In genomic region chr6:126914172-126914571, GRCh38 we compare ENCODE assay signal across 24 cellular contexts.
"Had no signal": no experiment of that assay in that cellular context is flagged by ENCODE, and none has a peak within 500 bp of the region (broad histone marks: within the 10 kb centered on the region; RNA-seq: fewer than 3 reads in every experiment).

No MANE protein-coding gene starts in this region.

- H3K9me3 ChIP-seq: body of pancreas, Peyer's patch, SJSA1 had no signal

- H3K27ac Mint-ChIP-seq: activated CD8-positive, alpha-beta T cell treated with anti-CD3 and anti-CD28 coated beads, Interleukin-2, amount 10 ng/mL, durations not matched to agents 7 days and 5 days; activated naive CD8-positive, alpha-beta T cell treated with anti-CD3 and anti-CD28 coated beads, Interleukin-2, amount 10 ng/mL, durations not matched to agents 7 days and 5 days; IgD-negative memory B cell; T-helper 1 cell treated with Interleukin-12 subunit alpha and Interleukin-12 subunit beta and Interleukin-4 antibody, amounts not matched to agents 30 μg/mL and 1 μg/mL, for 36 hours; WTC11 had no signal

- H3K27me3 ChIP-seq: body of pancreas, Peyer's patch, SJSA1 had no signal

- H3K4me3 ChIP-seq: body of pancreas, Peyer's patch, SJSA1 had no signal

- H3K27ac ChIP-seq: body of pancreas, Peyer's patch, SJSA1 had no signal

- H3K9me3 Mint-ChIP-seq: T-helper 1 cell treated with Interleukin-12 subunit alpha and Interleukin-12 subunit beta and Interleukin-4 antibody, amounts not matched to agents 30 μg/mL and 1 μg/mL, for 36 hours; WTC11 had no signal

- H3K4me3 Mint-ChIP-seq: activated CD8-positive, alpha-beta T cell treated with anti-CD3 and anti-CD28 coated beads, Interleukin-2, amount 10 ng/mL, durations not matched to agents 7 days and 5 days; activated naive CD8-positive, alpha-beta T cell treated with anti-CD3 and anti-CD28 coated beads, Interleukin-2, amount 10 ng/mL, durations not matched to agents 7 days and 5 days; IgD-negative memory B cell; T-helper 1 cell treated with Interleukin-12 subunit alpha and Interleukin-12 subunit beta and Interleukin-4 antibody, amounts not matched to agents 30 μg/mL and 1 μg/mL, for 36 hours; WTC11 had no signal

- H3K36me3 Mint-ChIP-seq: activated naive CD8-positive, alpha-beta T cell treated with anti-CD3 and anti-CD28 coated beads, Interleukin-2, amount 10 ng/mL, durations not matched to agents 7 days and 5 days; IgD-negative memory B cell; WTC11 had no signal

- H3K36me3 ChIP-seq: Peyer's patch, SJSA1 had no signal

- H3K27me3 Mint-ChIP-seq: activated naive CD8-positive, alpha-beta T cell treated with anti-CD3 and anti-CD28 coated beads, Interleukin-2, amount 10 ng/mL, durations not matched to agents 7 days and 5 days; IgD-negative memory B cell had no signal

- H3K4me1 Mint-ChIP-seq: activated naive CD8-positive, alpha-beta T cell treated with anti-CD3 and anti-CD28 coated beads, Interleukin-2, amount 10 ng/mL, durations not matched to agents 7 days and 5 days; IgD-negative memory B cell had no signal

- DNase-seq: activated CD4-positive, alpha-beta T cell treated with anti-CD3 and anti-CD28 coated beads for 48 hours; activated CD4-positive, alpha-beta T cell treated with anti-CD3 and anti-CD28 coated beads, Interleukin-2, amount 50 U/mL, for 4 hours; activated CD4-positive, CD25-positive, alpha-beta regulatory T cell treated with anti-CD3 and anti-CD28 coated beads, Interleukin-2, amount 50 U/mL, for 72 hours; activated CD8-positive, alpha-beta memory T cell treated with anti-CD3 and anti-CD28 coated beads, Interleukin-2, amount 50 U/mL, for 48 hours; activated CD8-positive, alpha-beta T cell treated with anti-CD3 and anti-CD28 coated beads, Interleukin-2, amount 10 ng/mL, durations not matched to agents 7 days and 5 days; activated naive CD4-positive, alpha-beta T cell treated with anti-CD3 and anti-CD28 coated beads, Interleukin-2, amount 50 U/mL, for 16 hours; activated naive CD8-positive, alpha-beta T cell treated with anti-CD3 and anti-CD28 coated beads, Interleukin-2, amount 10 ng/mL, durations not matched to agents 7 days and 5 days; activated T-cell treated with anti-CD3 and anti-CD28 coated beads, Interleukin-2, amount 50 U/mL, for 1 hour; aorta; body of pancreas; KG1; MV-4-11; NCI-H1092 treated with DMSO at 0.1 percent for 48 hours; NCI-H1417 treated with DMSO at 0.1 percent for 48 hours; NCI-H1694; NCI-H2029 treated with DMSO at 0.1 percent for 48 hours; NCI-H510A treated with DMSO at 0.1 percent for 48 hours; NCI-H69; Peyer's patch; SHP77 had no signal

- H3K4me1 ChIP-seq: body of pancreas, Peyer's patch had no signal
